In the genomic region with DNA sequence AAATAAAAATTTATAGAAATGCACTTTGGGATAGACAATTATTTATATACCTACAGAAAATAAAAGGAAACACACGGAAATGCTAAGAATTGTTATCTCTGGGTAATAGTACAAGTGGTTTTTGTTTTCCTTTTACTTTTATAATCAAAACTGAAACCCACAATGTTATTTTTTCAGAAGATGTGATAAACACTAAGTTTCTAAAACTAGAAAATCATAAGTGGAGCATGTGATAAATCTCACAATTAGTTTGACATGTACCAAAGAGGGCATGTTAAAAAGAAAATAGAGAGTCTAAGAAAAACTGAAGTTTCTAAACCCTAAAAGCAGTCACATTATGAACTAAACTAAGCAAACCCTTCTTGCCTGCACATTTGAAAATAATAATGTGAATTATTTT, we compare ENCODE assay signal across 1 cellular context.
TF ChIP-seq lines count a peak whose summit lies in the region.

No MANE protein-coding gene starts in this region.

TF ChIP-seq in HepG2, 621 proteins besides CTCF, POLR2A, EP300 and RAD21 (continued from another document):
- TF ChIP-seq ZMYM3 (CRISPR knock-in tag; IDR thresholded peaks at IDR 0.05) (no peak), ZNF598 (CRISPR knock-in tag; IDR thresholded peaks at IDR 0.05; ENCODE audit: borderline replicate concordance) (no peak), ZBTB33 (CRISPR knock-in tag; IDR thresholded peaks at IDR 0.05) (no peak), ATF6 (CRISPR knock-in tag; conservative IDR thresholded peaks at IDR 0.05) (no peak), ATF5 (CRISPR knock-in tag; IDR thresholded peaks at IDR 0.05; ENCODE audit: low read depth) (no peak), SMC3 (IDR thresholded peaks at IDR 0.05; ENCODE audit: low read length) (no peak)
- TF ChIP-seq, protein P1, sequence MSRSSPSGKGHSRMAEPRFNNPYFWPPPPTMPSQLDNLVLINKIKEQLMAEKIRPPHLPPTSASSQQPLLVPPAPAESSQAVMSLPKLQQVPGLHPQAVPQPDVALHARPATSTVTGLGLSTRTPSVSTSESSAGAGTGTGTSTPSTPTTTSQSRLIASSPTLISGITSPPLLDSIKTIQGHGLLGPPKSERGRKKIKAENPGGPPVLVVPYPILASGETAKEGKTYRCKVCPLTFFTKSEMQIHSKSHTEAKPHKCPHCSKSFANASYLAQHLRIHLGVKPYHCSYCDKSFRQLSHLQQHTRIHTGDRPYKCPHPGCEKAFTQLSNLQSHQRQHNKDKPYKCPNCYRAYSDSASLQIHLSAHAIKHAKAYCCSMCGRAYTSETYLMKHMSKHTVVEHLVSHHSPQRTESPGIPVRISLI (CRISPR knock-in tag; IDR thresholded peaks at IDR 0.05; ENCODE audit: borderline replicate concordance) = no peak
